Comparison of ENCODE assay signal across 10 cellular contexts in genomic region chr16:1380195-1380594, GRCh38. TPM values are rescaled to one million over a fixed set of nuclear protein-coding genes. Genes with fewer than 3 reads are reported as not detected.
DNase-seq lines count a peak whose midpoint lies in the region; ATAC-seq and TF ChIP-seq lines count a peak whose summit lies in the region.
"Had no signal": no experiment of that assay in that cellular context is flagged by ENCODE, and none has a peak within 500 bp of the region (broad histone marks: within the 10 kb centered on the region; RNA-seq: fewer than 3 reads in every experiment).

No MANE protein-coding gene starts in this region.

- H3K4me1 Mint-ChIP-seq in activated T-helper 2 cell treated with anti-CD3 and anti-CD28 coated beads, Interferon-gamma antibody, Interleukin-2, Interleukin-4, amounts not matched to agents 10 μg/mL and 5 μg/mL and 100 μg/mL, durations not matched to agents 14 hours and 24 hours and 36 hours (ENCODE audit: low read depth) = peaks cover 12% of the 10 kb centered on the region

- TF ChIP-seq CTCF in BE2C (IDR thresholded peaks at IDR 0.05; ENCODE audit: low read depth, low read length) = no peak
- TF ChIP-seq CTCF in coronary artery (IDR thresholded peaks at IDR 0.05) = no peak

- peaks cover 16% of the 10 kb centered on the region for H3K79me2 ChIP-seq in mesendoderm (ENCODE audit: control insufficient read depth, insufficient read depth, low read length)

- no peak overlapping the region for H4K8ac ChIP-seq in mesendoderm (ENCODE audit: low read depth, low read length)

- H3K27ac ChIP-seq in mesendoderm (ENCODE audit: low read depth, low read length) = no peak overlapping the region
- H3K27ac ChIP-seq in coronary artery = no peak overlapping the region
- H3K27ac ChIP-seq: lower lobe of right lung had no signal

- H2BK15ac ChIP-seq in mesendoderm (replicated peaks; ENCODE audit: low read depth) = no peak overlapping the region

- no peak overlapping the region for H2BK5ac ChIP-seq in mesendoderm (ENCODE audit: low read length)

- peaks cover 11% of the 10 kb centered on the region for H3K36me3 Mint-ChIP-seq in activated T-helper 2 cell treated with anti-CD3 and anti-CD28 coated beads, Interferon-gamma antibody, Interleukin-2, Interleukin-4, amounts not matched to agents 10 μg/mL and 5 μg/mL and 100 μg/mL, durations not matched to agents 14 hours and 24 hours and 36 hours (ENCODE audit: low read depth)

- peak overlapping the region; percentile 45 for H3K4me2 ChIP-seq in mesendoderm (ENCODE audit: low read length)

- intact Hi-C loops in activated T-helper 2 cell treated with anti-CD3 and anti-CD28 coated beads, Interferon-gamma antibody, Interleukin-2, Interleukin-4, amounts not matched to agents 10 μg/mL and 5 μg/mL and 100 μg/mL, durations not matched to agents 14 hours and 24 hours and 36 hours (cut with micrococcal nuclease) = no loop called here
- intact Hi-C loops in sciatic nerve (cut with DNase I) = no loop called here

- H4K5ac ChIP-seq in mesendoderm (ENCODE audit: low read length) = no peak overlapping the region

- peak overlapping the region; percentile 62 for H3K56ac ChIP-seq in mesendoderm (ENCODE audit: low read length)

- peaks cover 17% of the 10 kb centered on the region for H3K79me1 ChIP-seq in mesendoderm (ENCODE audit: low read length)

- H3K9me3 ChIP-seq in BE2C (no peaks in the 10 kb centered on the region), HAP-1 (no peaks in the 10 kb centered on the region)
- H3K9me3 ChIP-seq: lower lobe of right lung had no signal

- H3K36me3 ChIP-seq in BE2C (0 out of 2 replicates have a peak, but pooled peaks cover 2% of the 10 kb centered on the region), HAP-1 (replicated peaks) (peaks cover 4% of the 10 kb centered on the region), mesendoderm (ENCODE audit: control insufficient read depth, insufficient read depth, low read length) (no peaks in the 10 kb centered on the region)

- peak overlapping the region; percentile 32 for H3K9ac ChIP-seq in mesendoderm (ENCODE audit: low read length)

- no peak overlapping the region for H3K18ac ChIP-seq in mesendoderm (ENCODE audit: low read length)

- no peaks in the 10 kb centered on the region for H3K27me3 ChIP-seq in BE2C
- H3K27me3 ChIP-seq in HAP-1 (ENCODE audit: low read depth) = no peaks in the 10 kb centered on the region
- no peaks in the 10 kb centered on the region for H3K27me3 ChIP-seq in mesendoderm (ENCODE audit: insufficient read depth, low read length, poor library complexity)

- DNase-seq in BE2C (no peak), HAP-1 (ENCODE audit: low spot score in 2 of 2) (no peak), mesendoderm (no peak), NCI-H2196 (lab: John Stamatoyannopoulos, UW; ENCODE audit: unreplicated experiment) (no peak), NCI-H187 treated with DMSO at 0.1 percent for 48 hours (lab: John Stamatoyannopoulos, UW) (no peak), coronary artery (ENCODE audit: low spot score) (no peak), sciatic nerve (ENCODE audit: low spot score) (no peak)
- DNase-seq in activated T-helper 2 cell treated with anti-CD3 and anti-CD28 coated beads, Interferon-gamma antibody, Interleukin-2, Interleukin-4, amounts not matched to agents 10 μg/mL and 5 μg/mL and 100 μg/mL, durations not matched to agents 14 hours and 24 hours and 36 hours (ENCODE audit: low spot score) = no peak
- DNase-seq: DMS 273 treated with DMSO at 0.1 percent for 48 hours had no signal

- H3K27me3 Mint-ChIP-seq in activated T-helper 2 cell treated with anti-CD3 and anti-CD28 coated beads, Interferon-gamma antibody, Interleukin-2, Interleukin-4, amounts not matched to agents 10 μg/mL and 5 μg/mL and 100 μg/mL, durations not matched to agents 14 hours and 24 hours and 36 hours (ENCODE audit: low read depth) = no peaks in the 10 kb centered on the region

- in situ Hi-C loops in HAP-1 (cut with MboI; ENCODE audit: low sequenced_read_pairs) = no loop called here

- no peaks in the 10 kb centered on the region for H3K9me3 Mint-ChIP-seq in activated T-helper 2 cell treated with anti-CD3 and anti-CD28 coated beads, Interferon-gamma antibody, Interleukin-2, Interleukin-4, amounts not matched to agents 10 μg/mL and 5 μg/mL and 100 μg/mL, durations not matched to agents 14 hours and 24 hours and 36 hours

- H3K23ac ChIP-seq in mesendoderm (ENCODE audit: low read length) = no peak overlapping the region

- no peak for ATAC-seq in sciatic nerve

- H3K4me3 ChIP-seq in BE2C (ENCODE audit: low read depth, low read length) (peak overlapping the region; percentile 58), HAP-1 (peak overlapping the region; percentile 72; the same call in 1 of the 2 replicates), mesendoderm (ENCODE audit: low read length) (no peak overlapping the region), coronary artery (no peak overlapping the region)

- no peak overlapping the region for H3K4ac ChIP-seq in mesendoderm (ENCODE audit: low read depth, low read length)

- H3K27ac Mint-ChIP-seq in activated T-helper 2 cell treated with anti-CD3 and anti-CD28 coated beads, Interferon-gamma antibody, Interleukin-2, Interleukin-4, amounts not matched to agents 10 μg/mL and 5 μg/mL and 100 μg/mL, durations not matched to agents 14 hours and 24 hours and 36 hours = peak overlapping the region; percentile 60

- no CpG with 5 or more reads among the region's 10 CpGs for whole genome bisulfite sequencing in mesendoderm (ENCODE audit: extremely low coverage, insufficient coverage, low lambda C conversion rate)

- peaks cover 5% of the 10 kb centered on the region; the same call in 1 of the 2 replicates for H3K4me1 ChIP-seq in BE2C
- peaks cover 8% of the 10 kb centered on the region; the same call in 1 of the 2 replicates for H3K4me1 ChIP-seq in HAP-1
- no peaks in the 10 kb centered on the region for H3K4me1 ChIP-seq in mesendoderm (ENCODE audit: control insufficient read depth, low read depth, low read length)

- H3K4me3 Mint-ChIP-seq in activated T-helper 2 cell treated with anti-CD3 and anti-CD28 coated beads, Interferon-gamma antibody, Interleukin-2, Interleukin-4, amounts not matched to agents 10 μg/mL and 5 μg/mL and 100 μg/mL, durations not matched to agents 14 hours and 24 hours and 36 hours (ENCODE audit: low read depth) = peak overlapping the region; percentile 73

- no peak overlapping the region for H2AK5ac ChIP-seq in mesendoderm (ENCODE audit: low read length)

- H2BK120ac ChIP-seq in mesendoderm (ENCODE audit: low read depth, low read length) = no peak overlapping the region

RNA-seq across cellular contexts. Expression of gene GNPTG, which starts 28.5 kb away (rescaled TPM):
- 61.1 TPM for polyA plus RNA-seq in BE2C (2012; ENCODE audit: insufficient read depth, insufficient read length, low read depth)
- total RNA-seq in activated T-helper 2 cell treated with anti-CD3 and anti-CD28 coated beads, Interferon-gamma antibody, Interleukin-2, Interleukin-4, amounts not matched to agents 10 μg/mL and 5 μg/mL and 100 μg/mL, durations not matched to agents 14 hours and 24 hours and 36 hours = 21.3 and 24.1 TPM in 2 replicates
- 10.4 TPM for polyA plus RNA-seq in mesendoderm (2013, experiment 1 of 2)
- 10.1 TPM for polyA plus RNA-seq in mesendoderm (2013, experiment 2 of 2)
- total RNA-seq in sciatic nerve = 82.2 TPM

RNA-seq across cellular contexts. Expression of gene TSR3, which starts 28.5 kb away (rescaled TPM):
- polyA plus RNA-seq in BE2C (2012; ENCODE audit: insufficient read depth, insufficient read length, low read depth) = 122 TPM
- total RNA-seq in activated T-helper 2 cell treated with anti-CD3 and anti-CD28 coated beads, Interferon-gamma antibody, Interleukin-2, Interleukin-4, amounts not matched to agents 10 μg/mL and 5 μg/mL and 100 μg/mL, durations not matched to agents 14 hours and 24 hours and 36 hours = 64.1 and 72.9 TPM in 2 replicates
- 34.0 TPM for polyA plus RNA-seq in mesendoderm (2013, experiment 1 of 2)
- 35.7 TPM for polyA plus RNA-seq in mesendoderm (2013, experiment 2 of 2)
- 35.8 TPM for total RNA-seq in sciatic nerve

RNA-seq across cellular contexts. Expression of gene UNKL, which starts 34.3 kb away (rescaled TPM):
- 38.3 TPM for polyA plus RNA-seq in BE2C (2012; ENCODE audit: insufficient read depth, insufficient read length, low read depth)
- 36.3 and 44.6 TPM in 2 replicates for total RNA-seq in activated T-helper 2 cell treated with anti-CD3 and anti-CD28 coated beads, Interferon-gamma antibody, Interleukin-2, Interleukin-4, amounts not matched to agents 10 μg/mL and 5 μg/mL and 100 μg/mL, durations not matched to agents 14 hours and 24 hours and 36 hours
- 13.5 TPM for polyA plus RNA-seq in mesendoderm (2013, experiment 1 of 2)
- 12.8 TPM for polyA plus RNA-seq in mesendoderm (2013, experiment 2 of 2)
- total RNA-seq in sciatic nerve = 45.5 TPM

RNA-seq across cellular contexts. Expression of gene UQCC4, which starts 40.4 kb away (rescaled TPM):
- polyA plus RNA-seq in BE2C (2012; ENCODE audit: insufficient read depth, insufficient read length, low read depth) = 243 TPM
- 17.8 and 21.3 TPM in 2 replicates for total RNA-seq in activated T-helper 2 cell treated with anti-CD3 and anti-CD28 coated beads, Interferon-gamma antibody, Interleukin-2, Interleukin-4, amounts not matched to agents 10 μg/mL and 5 μg/mL and 100 μg/mL, durations not matched to agents 14 hours and 24 hours and 36 hours
- polyA plus RNA-seq in mesendoderm (2013, experiment 1 of 2) = 20.1 TPM
- 19.2 TPM for polyA plus RNA-seq in mesendoderm (2013, experiment 2 of 2)
- 7.3 TPM for total RNA-seq in sciatic nerve

RNA-seq across cellular contexts. Expression of gene BAIAP3, which starts 46.8 kb away (rescaled TPM):
- polyA plus RNA-seq in BE2C (2012; ENCODE audit: insufficient read depth, insufficient read length, low read depth) = 0.96 TPM
- total RNA-seq in activated T-helper 2 cell treated with anti-CD3 and anti-CD28 coated beads, Interferon-gamma antibody, Interleukin-2, Interleukin-4, amounts not matched to agents 10 μg/mL and 5 μg/mL and 100 μg/mL, durations not matched to agents 14 hours and 24 hours and 36 hours = 0.21 and 0.32 TPM in 2 replicates
- polyA plus RNA-seq in mesendoderm (2013, experiment 1 of 2) = 1.7 TPM
- polyA plus RNA-seq in mesendoderm (2013, experiment 2 of 2) = 1.3 TPM
- total RNA-seq in sciatic nerve = 3.9 TPM

Comparison
In these comparisons a context has a peak if more than half of its experiments do, and no peak if none do; other contexts are left out.
1. H3K4me3 ChIP-seq: peak in BE2C (single experiment) and HAP-1 (single experiment); none in mesendoderm (single experiment) and coronary artery (single experiment).